23 cellular contexts compared by ENCODE assay signal in the genomic region with DNA sequence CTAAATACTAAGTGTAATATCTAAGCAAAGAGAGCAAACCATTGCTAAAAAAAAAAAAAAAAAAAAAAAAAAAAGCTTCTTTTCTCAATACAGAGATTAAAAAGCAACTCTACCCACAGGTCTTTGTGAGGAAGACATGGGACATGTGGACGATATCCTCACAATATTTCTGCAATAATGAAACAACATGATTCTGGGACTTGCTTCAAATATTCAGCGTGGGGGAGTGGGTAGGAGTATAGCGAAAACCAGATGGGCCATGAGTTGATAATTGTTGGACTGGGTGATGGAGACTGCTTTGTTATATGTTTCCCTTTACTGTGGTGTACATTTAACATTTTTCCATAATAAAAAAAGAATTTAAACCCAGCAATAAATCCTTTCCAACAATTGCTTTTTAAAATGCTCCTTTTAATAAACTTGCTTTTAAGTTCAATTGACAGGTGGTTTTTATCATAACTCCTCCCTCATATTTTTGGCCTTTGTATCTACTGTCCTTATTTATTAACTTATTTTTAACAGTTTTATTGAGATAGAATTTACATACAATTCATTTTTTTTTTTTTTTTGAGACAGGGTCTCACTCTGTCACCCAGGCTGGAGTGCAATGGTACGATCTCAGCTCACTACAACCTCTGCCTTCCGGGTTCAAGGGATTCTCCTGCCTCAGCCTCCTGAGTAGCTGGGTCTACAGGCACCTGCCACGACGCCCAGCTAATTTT.
"Had no signal": no experiment of that assay in that cellular context is flagged by ENCODE, and none has a peak within 500 bp of the region (broad histone marks: within the 10 kb centered on the region; RNA-seq: fewer than 3 reads in every experiment).

No MANE protein-coding gene starts in this region.

- H3K27me3 ChIP-seq: neural progenitor cell, neutrophil, right atrium auricular region, right lobe of liver, tibial nerve, uterus had no signal

- H3K36me3 ChIP-seq: left ventricle myocardium inferior, neural progenitor cell, neutrophil, right atrium auricular region, right lobe of liver, tibial nerve, uterus had no signal

- H2AFZ ChIP-seq: neural progenitor cell had no signal

- H3K4me3 ChIP-seq: left ventricle myocardium inferior, lung, neural progenitor cell, right atrium auricular region, right lobe of liver, smooth muscle cell, tibial nerve, uterus had no signal

- DNase-seq: islet precursor cell; left ventricle myocardium inferior; mesendoderm; naive B cell; natural killer cell; nephron progenitor cell; occipital lobe; right lobe of liver; stimulated activated CD4-positive, alpha-beta T cell treated with anti-CD3 and anti-CD28 coated beads, Interleukin-1b, Interleukin-23, amount 100 ng/mL, for 48 hours; stimulated activated CD4-positive, alpha-beta T cell treated with anti-CD3 and anti-CD28 coated beads, Interleukin-2, amount 100 ng/mL, for 48 hours; stimulated activated CD4-positive, alpha-beta T cell treated with anti-CD3 and anti-CD28 coated beads, Interleukin-4, amount 100 ng/mL, for 4 hours; stimulated activated CD8-positive, alpha-beta memory T cell treated with anti-CD3 and anti-CD28 coated beads, Interleukin-4, amount 100 ng/mL, for 48 hours; stimulated activated naive CD4-positive, alpha-beta T cell treated with Interleukin-2 at 50 U/mL for 16 hours; stimulated activated naive CD8-positive, alpha-beta T cell treated with anti-CD3 and anti-CD28 coated beads, Interleukin-15, amount 100 ng/mL, for 72 hours; substantia nigra; uterus had no signal

- H3K27ac ChIP-seq: left ventricle myocardium inferior, neural progenitor cell, right atrium auricular region, right lobe of liver, tibial nerve, uterus had no signal

- H3K4me1 ChIP-seq: neural progenitor cell, right atrium auricular region, right lobe of liver, uterus had no signal

- H3K4me2 ChIP-seq: neural progenitor cell, smooth muscle cell had no signal

- H3K9ac ChIP-seq: neural progenitor cell had no signal

- H3K9me3 ChIP-seq: left ventricle myocardium inferior, neutrophil, right atrium auricular region, right lobe of liver, tibial nerve, uterus had no signal

- ATAC-seq: natural killer cell; right lobe of liver; stimulated activated memory B cell treated with anti-CD40 and anti-IgM and Interleukin-4, amounts not matched to agents 10 μg/mL and 1 μg/mL and 100 μg/mL, for 72 hours; stimulated activated naive CD8-positive, alpha-beta T cell treated with anti-CD3 and anti-CD28 coated beads, Interleukin-15, amount 100 ng/mL, for 72 hours had no signal
